23 cellular contexts compared by ENCODE assay signal in the genomic region with DNA sequence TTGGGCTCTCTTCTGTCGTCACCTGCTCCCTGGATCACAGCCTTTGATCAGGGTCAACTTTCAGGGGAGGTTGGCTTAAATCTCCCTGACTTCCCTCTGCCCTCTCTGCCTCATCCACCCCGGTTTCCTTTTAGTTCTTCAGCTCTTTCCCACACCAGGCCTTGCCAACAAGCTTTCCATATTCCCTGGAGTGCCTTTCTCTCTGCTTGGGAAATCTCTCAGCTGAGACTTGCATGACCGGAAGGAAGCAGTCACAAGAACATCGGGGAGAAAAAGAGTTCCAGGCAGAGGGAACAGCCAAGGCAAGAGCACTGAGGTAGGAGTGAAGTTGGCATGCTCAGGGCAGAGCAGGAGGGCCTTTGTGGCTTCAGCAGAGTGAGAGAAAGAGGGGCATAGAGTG.
DNase-seq lines count a peak whose midpoint lies in the region; ATAC-seq and TF ChIP-seq lines count a peak whose summit lies in the region.
"Had no signal": no experiment of that assay in that cellular context is flagged by ENCODE, and none has a peak within 500 bp of the region (broad histone marks: within the 10 kb centered on the region; RNA-seq: fewer than 3 reads in every experiment).

No MANE protein-coding gene starts in this region.

- TF ChIP-seq CTCF in activated B cell treated with CpG ODN at 0.5 μM for 24 hours (IDR thresholded peaks at IDR 0.05) (no peak), suprapubic skin (IDR thresholded peaks at IDR 0.05) (no peak), GM20000 (IDR thresholded peaks at IDR 0.05; ENCODE audit: extremely low read depth, missing control alignments) (no peak)

- H3K27ac Mint-ChIP-seq in activated B cell treated with CpG ODN at 0.5 μM for 24 hours (peak overlapping the region; percentile 64), immature natural killer cell (no peak overlapping the region)
- no peak overlapping the region for H3K27ac Mint-ChIP-seq in effector memory CD8-positive, alpha-beta T cell

- H3K36me3 ChIP-seq in suprapubic skin: no peaks in the 10 kb centered on the region
- H3K36me3 ChIP-seq: BE2C, uterus had no signal

- H3K27me3 ChIP-seq in suprapubic skin: no peaks in the 10 kb centered on the region
- H3K27me3 ChIP-seq: BE2C, foreskin keratinocyte, uterus had no signal

- H3K9me3 Mint-ChIP-seq in activated B cell treated with CpG ODN at 0.5 μM for 24 hours (peaks cover 3% of the 10 kb centered on the region), immature natural killer cell (peaks cover 0 to 6% (median 0%) of the 10 kb centered on the region in 6 donors)
- no peaks in the 10 kb centered on the region for H3K9me3 Mint-ChIP-seq in effector memory CD8-positive, alpha-beta T cell
- H3K9me3 Mint-ChIP-seq: IgD-negative memory B cell had no signal

- TF ChIP-seq EP300 in suprapubic skin (IDR thresholded peaks at IDR 0.05): no peak

- no peak overlapping the region for H3K4me3 Mint-ChIP-seq in activated B cell treated with CpG ODN at 0.5 μM for 24 hours
- H3K4me3 Mint-ChIP-seq in immature natural killer cell: peak overlapping the region in 3 of 5 donors; percentile 11 to 60 (median 22)
- H3K4me3 Mint-ChIP-seq in effector memory CD8-positive, alpha-beta T cell: no peak overlapping the region

- POLR2A ChIA-PET in activated B cell treated with CpG ODN at 0.5 μM for 24 hours (lab: Charles Lee): interaction anchor here (0.9 to 1.8 kb wide), 2 partner anchors 14 to 15 kb away, joined by 3 to 4 read pairs; no protein-coding TSS in a partner anchor

- H3K36me3 Mint-ChIP-seq in activated B cell treated with CpG ODN at 0.5 μM for 24 hours (ENCODE audit: low read depth) (no peaks in the 10 kb centered on the region), immature natural killer cell (no peaks in the 10 kb centered on the region)
- peaks cover 8% of the 10 kb centered on the region for H3K36me3 Mint-ChIP-seq in effector memory CD8-positive, alpha-beta T cell (ENCODE audit: insufficient read depth)
- H3K36me3 Mint-ChIP-seq: IgD-negative memory B cell had no signal

- WGBS in suprapubic skin: 49% methylated on average over 4 of the region's 4 CpGs

- peak; percentile 33 for DNase-seq in activated effector memory CD4-positive, alpha-beta T cell treated with anti-CD3 and anti-CD28 coated beads, Interleukin-2, amount 50 U/mL, for 16 hours
- DNase-seq in activated effector memory CD4-positive, alpha-beta T cell treated with Interleukin-2 at 50 U/mL for 16 hours: no peak
- DNase-seq in activated B cell treated with CpG ODN at 0.5 μM for 24 hours (no peak), immature natural killer cell (no peak), suprapubic skin (ENCODE audit: low spot score in 2 of 2) (peak; percentile 26 to 29), GM20000 (ENCODE audit: low spot score) (no peak)
- no peak for DNase-seq in effector memory CD8-positive, alpha-beta T cell
- DNase-seq: activated gamma-delta T cell treated with Interleukin-2 at 50 U/mL for 16 hours; COR-L47; effector CD4-positive, alpha-beta T cell; NCI-H1048; NCI-H187; NCI-H524; occipital lobe; SHP77 treated with DMSO at 0.1 percent for 48 hours; SW 1271; T1000; uterus had no signal

- no peak for ATAC-seq in activated B cell treated with CpG ODN at 0.5 μM for 24 hours (ENCODE audit: low read depth)
- ATAC-seq in effector memory CD8-positive, alpha-beta T cell (replicated peaks): no peak
- ATAC-seq in GM19467 (IDR thresholded peaks at IDR 0.05; ENCODE audit: unreplicated experiment): no peak
- ATAC-seq: A549 had no signal

- H3K27me3 Mint-ChIP-seq in activated B cell treated with CpG ODN at 0.5 μM for 24 hours (peaks cover 4% of the 10 kb centered on the region), immature natural killer cell (ENCODE audit: low read depth in 3 of 3) (peaks cover 37 to 46% (median 39%) of the 10 kb centered on the region in 3 donors)
- peaks cover 95 to 100% of the 10 kb centered on the region in 2 donors for H3K27me3 Mint-ChIP-seq in effector memory CD8-positive, alpha-beta T cell

- H3K9me3 ChIP-seq in suprapubic skin: no peaks in the 10 kb centered on the region
- H3K9me3 ChIP-seq: A549, BE2C, uterus had no signal

- intact Hi-C loops in activated B cell treated with CpG ODN at 0.5 μM for 24 hours (cut with micrococcal nuclease): no loop called here

- CTCF ChIA-PET in activated B cell treated with CpG ODN at 0.5 μM for 24 hours (lab: Charles Lee): no interaction called here

- peaks cover 43% of the 10 kb centered on the region for H3K4me1 ChIP-seq in suprapubic skin
- H3K4me1 ChIP-seq: BE2C, uterus had no signal

- no peak for TF ChIP-seq POLR2A in suprapubic skin (IDR thresholded peaks at IDR 0.05)

- H3K27ac ChIP-seq in suprapubic skin: peak overlapping the region; percentile 12
- H3K27ac ChIP-seq: A549, uterus had no signal

- H3K4me1 Mint-ChIP-seq in activated B cell treated with CpG ODN at 0.5 μM for 24 hours: peaks cover 37% of the 10 kb centered on the region
- H3K4me1 Mint-ChIP-seq in immature natural killer cell: peaks cover 26 to 38% of the 10 kb centered on the region in 2 donors
- H3K4me1 Mint-ChIP-seq in effector memory CD8-positive, alpha-beta T cell (ENCODE audit: low read depth in 2 of 2): peaks cover 27 to 28% of the 10 kb centered on the region in 2 donors

- H3K4me3 ChIP-seq in suprapubic skin: no peak overlapping the region
- H3K4me3 ChIP-seq: A549, uterus had no signal

Comparison
In these comparisons a context has a peak if more than half of its experiments do, and no peak if none do; other contexts are left out.
1. DNase-seq: peak in activated effector memory CD4-positive, alpha-beta T cell treated with anti-CD3 and anti-CD28 coated beads, Interleukin-2, amount 50 U/mL, for 16 hours (single experiment) and suprapubic skin (2 of 2); none in activated effector memory CD4-positive, alpha-beta T cell treated with Interleukin-2 at 50 U/mL for 16 hours (single experiment), activated B cell treated with CpG ODN at 0.5 μM for 24 hours (single experiment), immature natural killer cell (0 of 3), effector memory CD8-positive, alpha-beta T cell (0 of 3) and GM20000 (single experiment).
2. H3K4me3 Mint-ChIP-seq: peak in immature natural killer cell (3 of 5); none in activated B cell treated with CpG ODN at 0.5 μM for 24 hours (single experiment) and effector memory CD8-positive, alpha-beta T cell (0 of 2).